In genomic region chr20:25570148-25570530, GRCh38 we compare ENCODE assay signal across 33 cellular contexts.
"Had no signal": no experiment of that assay in that cellular context is flagged by ENCODE, and none has a peak within 500 bp of the region (broad histone marks: within the 10 kb centered on the region; RNA-seq: fewer than 3 reads in every experiment).

No MANE protein-coding gene starts in this region.

- H3K4me1 Mint-ChIP-seq: central memory CD8-positive, alpha-beta T cell had no signal

- H3K27ac ChIP-seq: brain microvascular endothelial cell, coronary artery, dorsolateral prefrontal cortex, epithelial cell of prostate, esophagus squamous epithelium, gastroesophageal sphincter, WERI-Rb-1 had no signal

- H3K4me1 ChIP-seq: esophagus squamous epithelium had no signal

- FAIRE-seq: astrocyte, bronchial epithelial cell, endothelial cell of umbilical vein had no signal

- H3K9me3 ChIP-seq: esophagus squamous epithelium, gastroesophageal sphincter had no signal

- H3K9me3 Mint-ChIP-seq: activated CD4-positive, alpha-beta memory T cell treated with anti-CD3 and anti-CD28 coated beads, Interleukin-2, amount 10 ng/mL, durations not matched to agents 7 days and 5 days; activated CD4-positive, alpha-beta T cell treated with anti-CD3 and anti-CD28 coated beads, Interleukin-2, amount 10 ng/mL, durations not matched to agents 7 days and 5 days; activated T-cell treated with anti-CD3 and anti-CD28 coated beads, Interleukin-2, amount 50 U/mL, for 4 hours; activated T-helper 17 cell treated with anti-CD3 and anti-CD28 coated beads, Interleukin-2, amount 50 U/mL, for 72 hours; central memory CD8-positive, alpha-beta T cell; dendritic cell treated with granulocyte-macrophage colony-stimulating factor and Interleukin-4, amounts not matched to agents 40 ng/mL and 50 ng/mL, for 4 days; T-helper 2 cell treated with Interferon-gamma antibody and Interleukin-4, amounts not matched to agents 5 μg/mL and 100 μg/mL, for 36 hours had no signal

- H3K4me3 ChIP-seq: coronary artery, dorsolateral prefrontal cortex, esophagus squamous epithelium, gastroesophageal sphincter had no signal

- H3K4me3 Mint-ChIP-seq: activated CD4-positive, alpha-beta memory T cell treated with anti-CD3 and anti-CD28 coated beads, Interleukin-2, amount 10 ng/mL, durations not matched to agents 7 days and 5 days; activated CD4-positive, alpha-beta T cell treated with anti-CD3 and anti-CD28 coated beads, Interleukin-2, amount 10 ng/mL, durations not matched to agents 7 days and 5 days; activated naive CD8-positive, alpha-beta T cell; activated T-cell treated with anti-CD3 and anti-CD28 coated beads, Interleukin-2, amount 50 U/mL, for 4 hours; activated T-helper 17 cell treated with anti-CD3 and anti-CD28 coated beads, Interleukin-2, amount 50 U/mL, for 72 hours; central memory CD8-positive, alpha-beta T cell; dendritic cell treated with granulocyte-macrophage colony-stimulating factor and Interleukin-4, amounts not matched to agents 40 ng/mL and 50 ng/mL, for 4 days; T-helper 17 cell; T-helper 2 cell treated with Interferon-gamma antibody and Interleukin-4, amounts not matched to agents 5 μg/mL and 100 μg/mL, for 36 hours had no signal

- H3K36me3 ChIP-seq: brain microvascular endothelial cell, gastroesophageal sphincter had no signal

- H3K27me3 ChIP-seq: brain microvascular endothelial cell, dorsolateral prefrontal cortex, esophagus squamous epithelium, gastroesophageal sphincter had no signal

- H3K27ac Mint-ChIP-seq: activated CD4-positive, alpha-beta memory T cell treated with anti-CD3 and anti-CD28 coated beads, Interleukin-2, amount 10 ng/mL, durations not matched to agents 7 days and 5 days; activated naive CD8-positive, alpha-beta T cell; activated T-helper 17 cell treated with anti-CD3 and anti-CD28 coated beads, Interleukin-2, amount 50 U/mL, for 72 hours; dendritic cell treated with granulocyte-macrophage colony-stimulating factor and Interleukin-4, amounts not matched to agents 40 ng/mL and 50 ng/mL, for 4 days; T-helper 17 cell; T-helper 2 cell treated with Interferon-gamma antibody and Interleukin-4, amounts not matched to agents 5 μg/mL and 100 μg/mL, for 36 hours had no signal

- H3K27me3 Mint-ChIP-seq: activated CD4-positive, alpha-beta memory T cell treated with anti-CD3 and anti-CD28 coated beads, Interleukin-2, amount 10 ng/mL, durations not matched to agents 7 days and 5 days; activated CD4-positive, alpha-beta T cell treated with anti-CD3 and anti-CD28 coated beads, Interleukin-2, amount 10 ng/mL, durations not matched to agents 7 days and 5 days; activated naive CD8-positive, alpha-beta T cell; activated T-helper 17 cell treated with anti-CD3 and anti-CD28 coated beads, Interleukin-2, amount 50 U/mL, for 72 hours; central memory CD8-positive, alpha-beta T cell; T-helper 17 cell had no signal

- DNase-seq: activated CD4-positive, alpha-beta memory T cell treated with anti-CD3 and anti-CD28 coated beads, Interleukin-2, amount 10 ng/mL, durations not matched to agents 7 days and 5 days; activated CD4-positive, alpha-beta T cell treated with anti-CD3 and anti-CD28 coated beads for 1 hour; activated CD4-positive, alpha-beta T cell treated with anti-CD3 and anti-CD28 coated beads for 4 hours; activated CD4-positive, alpha-beta T cell treated with anti-CD3 and anti-CD28 coated beads, Interleukin-2, amount 10 ng/mL, durations not matched to agents 7 days and 5 days; activated CD4-positive, alpha-beta T cell treated with anti-CD3 and anti-CD28 coated beads, Interleukin-2, amount 50 U/mL, for 4 hours; activated CD4-positive, CD25-positive, alpha-beta regulatory T cell; activated effector memory CD4-positive, alpha-beta T cell treated with Interleukin-2 at 50 U/mL for 16 hours; activated gamma-delta T cell treated with Interleukin-2 at 50 U/mL for 16 hours; activated naive CD4-positive, alpha-beta T cell treated with anti-CD3 and anti-CD28 coated beads, Interleukin-2, amount 50 U/mL, for 16 hours; activated naive CD4-positive, alpha-beta T cell treated with Interleukin-2 at 50 U/mL for 16 hours; activated T-cell treated with anti-CD3 and anti-CD28 coated beads, Interleukin-2, amount 50 U/mL, for 4 hours; amniotic stem cell; anterior cingulate cortex; brain microvascular endothelial cell; dorsolateral prefrontal cortex; effector memory CD4-positive, alpha-beta T cell; esophagus squamous epithelium; foreskin melanocyte; T-helper 1 cell; T-helper 17 cell; T1000; WERI-Rb-1 had no signal

- ATAC-seq: activated T-cell treated with anti-CD3 and anti-CD28 coated beads, Interleukin-2, amount 50 U/mL, for 4 hours; activated T-helper 17 cell treated with anti-CD3 and anti-CD28 coated beads, Interleukin-2, amount 50 U/mL, for 72 hours; gastroesophageal sphincter; T-helper 17 cell had no signal

- H3K36me3 Mint-ChIP-seq: activated naive CD8-positive, alpha-beta T cell had no signal
